Comparison of ENCODE assay signal across 9 cellular contexts in the genomic region with DNA sequence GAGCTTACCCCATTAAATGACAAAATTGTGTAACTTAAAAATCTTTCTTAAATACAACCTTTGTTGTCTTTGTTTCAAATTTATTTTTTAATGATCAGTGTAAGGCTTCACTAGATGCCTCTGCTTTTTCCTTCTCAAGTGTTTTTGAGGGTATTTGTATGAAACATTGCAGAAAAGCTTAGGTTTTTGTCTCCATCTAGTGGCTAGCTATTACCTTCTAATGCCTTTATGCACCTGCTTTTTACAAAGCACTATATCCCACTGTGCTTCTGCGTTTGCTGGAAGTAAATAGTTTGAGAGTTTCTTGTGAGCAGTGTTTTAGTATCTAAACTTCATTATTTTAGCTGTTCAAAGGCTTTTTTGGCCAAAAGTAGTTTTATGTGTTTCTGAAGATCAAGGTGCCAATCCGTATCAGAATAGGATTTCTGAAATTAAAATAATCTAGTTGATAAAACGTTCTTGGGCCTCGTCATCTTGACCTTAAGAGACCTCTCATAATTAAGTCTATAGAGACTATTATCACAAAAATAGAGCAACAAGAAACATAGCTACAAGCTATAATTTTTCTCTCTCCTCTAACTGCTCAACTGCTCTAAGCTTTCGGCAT. TPM values are rescaled to one million over a fixed set of nuclear protein-coding genes. Genes with fewer than 3 reads are reported as not detected.
DNase-seq lines count a peak whose midpoint lies in the region; ATAC-seq and TF ChIP-seq lines count a peak whose summit lies in the region.
"Had no signal": no experiment of that assay in that cellular context is flagged by ENCODE, and none has a peak within 500 bp of the region (broad histone marks: within the 10 kb centered on the region; RNA-seq: fewer than 3 reads in every experiment).

No MANE protein-coding gene starts in this region.

- H3K4me1 Mint-ChIP-seq in activated CD8-positive, alpha-beta memory T cell treated with anti-CD3 and anti-CD28 coated beads, Interleukin-2, amount 10 ng/mL, durations not matched to agents 7 days and 5 days, result no peaks in the 10 kb centered on the region
- H3K4me1 Mint-ChIP-seq: activated B cell treated with CpG ODN at 0.5 μM for 24 hours had no signal

- H3K4me1 ChIP-seq in aorta (ENCODE audit: control insufficient read depth in 1 of 2, insufficient read depth in 2 of 2, low read length in 2 of 2), result no peaks in the 10 kb centered on the region

- H3K4me3 ChIP-seq in cardiac fibroblast (replicated peaks in 1 of 2; ENCODE audit: low read depth in 2 of 2, low read length in 2 of 2) (no peak overlapping the region), aorta (ENCODE audit: low read length in 2 of 2) (no peak overlapping the region)

- no peak overlapping the region for H3K27ac Mint-ChIP-seq in activated CD8-positive, alpha-beta memory T cell treated with anti-CD3 and anti-CD28 coated beads, Interleukin-2, amount 10 ng/mL, durations not matched to agents 7 days and 5 days
- H3K27ac Mint-ChIP-seq: activated B cell treated with CpG ODN at 0.5 μM for 24 hours had no signal

- peaks cover 34% of the 10 kb centered on the region for H3K36me3 Mint-ChIP-seq in activated CD8-positive, alpha-beta memory T cell treated with anti-CD3 and anti-CD28 coated beads, Interleukin-2, amount 10 ng/mL, durations not matched to agents 7 days and 5 days

- no peaks in the 10 kb centered on the region for H3K27me3 ChIP-seq in aorta (ENCODE audit: control insufficient read depth in 1 of 2, insufficient read depth in 2 of 2, low read length in 1 of 2)

- no peaks in the 10 kb centered on the region for H3K9me3 ChIP-seq in aorta (ENCODE audit: control insufficient read depth, low read length)

- intact Hi-C loops in aorta (cut with DNase I), result loop anchor here in 1 of 2 donors (1.0 kb wide), 1 partner anchor 155 kb away; no protein-coding TSS in a partner anchor

- H3K27ac ChIP-seq in aorta (ENCODE audit: low read depth in 1 of 2, low read length in 2 of 2), result no peak overlapping the region

- DNase-seq in DMS79 (lab: John Stamatoyannopoulos, UW) (peak; percentile 28), HPDE6-E6E7 (ENCODE audit: extremely low spot score) (peak; percentile 31), NCI-H774 (lab: John Stamatoyannopoulos, UW) (peak; percentile 21), cardiac fibroblast (ENCODE audit: low read depth in 2 of 2) (peak; percentile 80 to 82), left lobe of liver (ENCODE audit: low spot score) (no peak), aorta (no peak)
- no peak for DNase-seq in activated CD8-positive, alpha-beta memory T cell treated with anti-CD3 and anti-CD28 coated beads, Interleukin-2, amount 10 ng/mL, durations not matched to agents 7 days and 5 days
- DNase-seq: activated B cell treated with CpG ODN at 0.5 μM for 24 hours had no signal

- 44 to 45% methylated on average over 5 of the region's 5 CpGs for WGBS in aorta, 2 donors

- H3K27me3 Mint-ChIP-seq in activated CD8-positive, alpha-beta memory T cell treated with anti-CD3 and anti-CD28 coated beads, Interleukin-2, amount 10 ng/mL, durations not matched to agents 7 days and 5 days, result no peaks in the 10 kb centered on the region
- H3K27me3 Mint-ChIP-seq: activated B cell treated with CpG ODN at 0.5 μM for 24 hours had no signal

- peak; percentile 63 for TF ChIP-seq CTCF in cardiac fibroblast (IDR thresholded peaks at IDR 0.05; ENCODE audit: low read depth, low read length)

- CTCF ChIA-PET in activated CD8-positive, alpha-beta memory T cell treated with anti-CD3 and anti-CD28 coated beads, Interleukin-2, amount 10 ng/mL, durations not matched to agents 7 days and 5 days (lab: Charles Lee), result interaction anchor here (0.6 to 3.0 kb wide), 32 partner anchors 9 to 438 kb away, joined by 3 to 20 read pairs (median 4); partner anchors contain the start of genes ERCC3 and MAP3K2

- no peak overlapping the region for H3K4me3 Mint-ChIP-seq in activated CD8-positive, alpha-beta memory T cell treated with anti-CD3 and anti-CD28 coated beads, Interleukin-2, amount 10 ng/mL, durations not matched to agents 7 days and 5 days
- H3K4me3 Mint-ChIP-seq: activated B cell treated with CpG ODN at 0.5 μM for 24 hours had no signal

- ATAC-seq in left lobe of liver (peak; percentile 92), aorta (ENCODE audit: low FRiP score) (peak; percentile 67), GM21390 (IDR thresholded peaks at IDR 0.05; ENCODE audit: unreplicated experiment) (no peak)
- no peak for ATAC-seq in activated CD8-positive, alpha-beta memory T cell treated with anti-CD3 and anti-CD28 coated beads, Interleukin-2, amount 10 ng/mL, durations not matched to agents 7 days and 5 days

- H3K36me3 ChIP-seq in aorta (ENCODE audit: control insufficient read depth in 1 of 2, insufficient read depth in 2 of 2, low read length in 1 of 2), result peaks cover 4 to 6% of the 10 kb centered on the region in 2 donors

- H3K9me3 Mint-ChIP-seq in activated CD8-positive, alpha-beta memory T cell treated with anti-CD3 and anti-CD28 coated beads, Interleukin-2, amount 10 ng/mL, durations not matched to agents 7 days and 5 days (ENCODE audit: low read depth), result peaks cover 6% of the 10 kb centered on the region

RNA-seq across cellular contexts. Expression of gene IWS1, which starts 47.0 kb away (rescaled TPM):
- total RNA-seq in left lobe of liver (19.1 TPM), aorta (10 to 100 TPM; 37.1 to 40.2 TPM)
- 10 to 100 TPM; 14.0 to 27.6 TPM for polyA plus RNA-seq in aorta
- total RNA-seq in activated CD8-positive, alpha-beta memory T cell treated with anti-CD3 and anti-CD28 coated beads, Interleukin-2, amount 10 ng/mL, durations not matched to agents 7 days and 5 days, result 10 to 100 TPM; 53.2 to 55.1 TPM

RNA-seq across cellular contexts. Expression of gene MYO7B, which starts 56.2 kb away (rescaled TPM):
- 0.63 TPM for total RNA-seq in left lobe of liver
- total RNA-seq in aorta, result 1 to 10 TPM in 1 of 2 donors, under 1 TPM in 1; 0.32 to 2.0 TPM
- 10 to 100 TPM in 1 of 2 donors, 1 to 10 TPM in 1; 1.1 to 26.3 TPM for polyA plus RNA-seq in aorta
- total RNA-seq in activated CD8-positive, alpha-beta memory T cell treated with anti-CD3 and anti-CD28 coated beads, Interleukin-2, amount 10 ng/mL, durations not matched to agents 7 days and 5 days, result under 1 TPM in 1 of 2 experiments, not detected in 1; 0.26 TPM

Comparison
In these comparisons a context has a peak if more than half of its experiments do, and no peak if none do; other contexts are left out.
1. DNase-seq: peak in DMS79 (single experiment), HPDE6-E6E7 (single experiment), NCI-H774 (single experiment) and cardiac fibroblast (2 of 2); none in left lobe of liver (single experiment), aorta (0 of 2) and activated CD8-positive, alpha-beta memory T cell treated with anti-CD3 and anti-CD28 coated beads, Interleukin-2, amount 10 ng/mL, durations not matched to agents 7 days and 5 days (single experiment).
2. ATAC-seq: peak in left lobe of liver (single experiment) and aorta (single experiment); none in activated CD8-positive, alpha-beta memory T cell treated with anti-CD3 and anti-CD28 coated beads, Interleukin-2, amount 10 ng/mL, durations not matched to agents 7 days and 5 days (single experiment) and GM21390 (single experiment).